14 cellular contexts compared by ENCODE assay signal in the genomic region with DNA sequence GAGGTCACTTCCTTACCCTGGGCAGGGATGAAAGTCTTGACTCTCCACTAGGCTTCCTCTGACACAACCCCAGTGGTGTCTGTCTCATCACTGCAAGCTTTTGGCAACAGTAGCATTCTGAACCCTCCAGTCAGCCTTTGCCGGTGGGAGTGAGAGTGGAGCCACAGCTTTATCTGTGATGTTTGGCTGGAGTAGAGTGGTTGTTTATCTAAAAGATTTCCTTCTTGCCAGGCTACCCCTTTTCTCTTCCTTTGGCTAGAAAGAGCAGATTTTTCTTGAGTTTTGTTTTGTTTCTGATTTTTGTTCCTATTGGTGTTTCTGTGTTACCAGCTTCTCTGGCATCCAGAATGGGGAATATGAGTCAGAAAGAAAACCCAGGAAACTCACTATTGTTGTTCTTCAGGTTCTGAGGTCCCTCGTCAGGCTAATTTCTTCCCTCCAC.
DNase-seq lines count a peak whose midpoint lies in the region; FAIRE-seq and TF ChIP-seq lines count a peak whose summit lies in the region.
"Had no signal": no experiment of that assay in that cellular context is flagged by ENCODE, and none has a peak within 500 bp of the region (broad histone marks: within the 10 kb centered on the region; RNA-seq: fewer than 3 reads in every experiment).

No MANE protein-coding gene starts in this region.

- TF ChIP-seq CTCF in astrocyte (IDR thresholded peaks at IDR 0.05; ENCODE audit: insufficient read depth, low read depth, low read length): no peak
- TF ChIP-seq CTCF in fibroblast of the aortic adventitia (IDR thresholded peaks at IDR 0.05; ENCODE audit: insufficient read depth, low read length): no peak
- TF ChIP-seq CTCF in testis (IDR thresholded peaks at IDR 0.05): no peak

- peak overlapping the region; percentile 14 for H2AFZ ChIP-seq in astrocyte (ENCODE audit: low read depth, low read length)
- H2AFZ ChIP-seq: GM23338 had no signal

- peak overlapping the region; percentile 93 for H3K27ac Mint-ChIP-seq in astrocyte (ENCODE audit: unreplicated experiment)
- H3K27ac Mint-ChIP-seq: activated naive CD4-positive, alpha-beta T cell treated with anti-CD3 and anti-CD28 coated beads, Interleukin-2, amount 50 U/mL, for 72 hours; GM23338; T-helper 17 cell had no signal

- TF ChIP-seq POLR2A in testis (IDR thresholded peaks at IDR 0.05): no peak

- H3K4me3 Mint-ChIP-seq in astrocyte (ENCODE audit: unreplicated experiment): no peak overlapping the region
- H3K4me3 Mint-ChIP-seq: GM23338; naive thymus-derived CD4-positive, alpha-beta T cell; T-helper 17 cell had no signal

- peak overlapping the region; percentile 47 for H3K9ac ChIP-seq in astrocyte (ENCODE audit: low read length)

- peaks cover 15% of the 10 kb centered on the region for H3K4me1 Mint-ChIP-seq in astrocyte (ENCODE audit: low read depth, unreplicated experiment)

- intact Hi-C loops in testis (cut with DNase I; ENCODE audit: low total_unique reads): no loop called here

- DNase-seq in HPDE6-E6E7 (ENCODE audit: extremely low spot score): peak; percentile 31
- DNase-seq in astrocyte (ENCODE audit: low read depth): peak; percentile 75
- DNase-seq in fibroblast of the aortic adventitia (ENCODE audit: low read depth): peak; percentile 85
- DNase-seq in testis: peak; percentile 23
- no peak for DNase-seq in NCI-H2227 treated with DMSO at 0.1 percent for 48 hours (lab: John Stamatoyannopoulos, UW)
- DNase-seq in 8988T: no peak
- no peak for DNase-seq in activated T-cell treated with anti-CD3 and anti-CD28 coated beads, Interleukin-2, amount 50 U/mL, for 1 hour
- DNase-seq: naive thymus-derived CD4-positive, alpha-beta T cell; OCI-M1; right lobe of liver; T-helper 17 cell had no signal

- H3K4me2 ChIP-seq in astrocyte (ENCODE audit: low read length): peak overlapping the region; percentile 68
- H3K4me2 ChIP-seq: GM23338 had no signal

- H3K79me2 ChIP-seq in astrocyte (ENCODE audit: insufficient read depth, low read length): no peaks in the 10 kb centered on the region

- H3K36me3 ChIP-seq in astrocyte (ENCODE audit: insufficient read depth, low read length) (no peaks in the 10 kb centered on the region), testis (ENCODE audit: low read depth, missing control alignments) (no peaks in the 10 kb centered on the region)
- H3K36me3 ChIP-seq: right lobe of liver had no signal

- FAIRE-seq in astrocyte (lab: Jason Lieb, UNC): no peak
- FAIRE-seq: GM12878 had no signal

- H3K4me1 ChIP-seq in astrocyte (ENCODE audit: insufficient read depth, low read length) (peaks cover 17% of the 10 kb centered on the region), testis (no peaks in the 10 kb centered on the region)
- H3K4me1 ChIP-seq: right lobe of liver had no signal

- peaks cover 8% of the 10 kb centered on the region for H3K9me3 Mint-ChIP-seq in astrocyte (ENCODE audit: unreplicated experiment)

- H4K20me1 ChIP-seq in astrocyte (ENCODE audit: insufficient read depth, low read length): no peaks in the 10 kb centered on the region

- H3K36me3 Mint-ChIP-seq in astrocyte (ENCODE audit: low read depth, unreplicated experiment): peaks cover 2% of the 10 kb centered on the region

- no peaks in the 10 kb centered on the region for H3K9me3 ChIP-seq in astrocyte (ENCODE audit: insufficient read depth, low read depth, low read length)
- no peaks in the 10 kb centered on the region for H3K9me3 ChIP-seq in testis
- H3K9me3 ChIP-seq: right lobe of liver had no signal

- H3K4me3 ChIP-seq in astrocyte (ENCODE audit: insufficient read depth, low read depth, low read length) (no peak overlapping the region), fibroblast of the aortic adventitia (ENCODE audit: low read depth, low read length) (peak overlapping the region; percentile 6), testis (no peak overlapping the region)
- H3K4me3 ChIP-seq: GM12878, GM23338, right lobe of liver had no signal

- no peaks in the 10 kb centered on the region for H3K27me3 Mint-ChIP-seq in astrocyte (ENCODE audit: low read depth, unreplicated experiment)
- H3K27me3 Mint-ChIP-seq: T-helper 17 cell had no signal

- WGBS in testis, 2 donors: 52 to 67% methylated on average over 2 of the region's 2 CpGs

- H3K27me3 ChIP-seq in astrocyte (ENCODE audit: insufficient read depth, low read length) (no peaks in the 10 kb centered on the region), testis (no peaks in the 10 kb centered on the region)
- H3K27me3 ChIP-seq: right lobe of liver had no signal

- H3K27ac ChIP-seq in astrocyte (ENCODE audit: low read depth, low read length): peak overlapping the region; percentile 60
- H3K27ac ChIP-seq in testis: no peak overlapping the region
- H3K27ac ChIP-seq: right lobe of liver had no signal

Comparison
In these comparisons a context has a peak if more than half of its experiments do, and no peak if none do; other contexts are left out.
1. DNase-seq: peak in HPDE6-E6E7 (single experiment), astrocyte (single experiment), fibroblast of the aortic adventitia (single experiment) and testis (single experiment); none in NCI-H2227 treated with DMSO at 0.1 percent for 48 hours (single experiment), 8988T (single experiment) and activated T-cell treated with anti-CD3 and anti-CD28 coated beads, Interleukin-2, amount 50 U/mL, for 1 hour (single experiment).